ENCODE assay signal across 11 cellular contexts in genomic region chr2:96249654-96250053, GRCh38. TPM values are rescaled to one million over a fixed set of nuclear protein-coding genes. Genes with fewer than 3 reads are reported as not detected.
DNase-seq lines count a peak whose midpoint lies in the region; ATAC-seq, FAIRE-seq and TF ChIP-seq lines count a peak whose summit lies in the region.
"Had no signal": no experiment of that assay in that cellular context is flagged by ENCODE, and none has a peak within 500 bp of the region (broad histone marks: within the 10 kb centered on the region; RNA-seq: fewer than 3 reads in every experiment).

No MANE protein-coding gene starts in this region.

- FAIRE-seq in GM12892 (lab: Jason Lieb, UNC) = no peak

- POLR2A ChIA-PET in CD4-positive, alpha-beta T cell (lab: Charles Lee) = interaction anchor here (0.8 kb wide), 1 partner anchor 21 kb away, joined by 3 read pairs; no protein-coding TSS in a partner anchor

- no peak overlapping the region for H3K4me3 ChIP-seq in AG10803 (ENCODE audit: low read length)

- peak; percentile 17; the same call in 1 of the 2 replicates for TF ChIP-seq POLR2A in GM12892 (IDR thresholded peaks at IDR 0.05; ENCODE audit: low read depth, low read length)

- H3K9me3 ChIP-seq in CD4-positive, alpha-beta T cell (ENCODE audit: control insufficient read depth, low read length) = no peaks in the 10 kb centered on the region

- H3K27me3 Mint-ChIP-seq in central memory CD8-positive, alpha-beta T cell = no peaks in the 10 kb centered on the region
- no peaks in the 10 kb centered on the region for H3K27me3 Mint-ChIP-seq in nephron (ENCODE audit: low read depth)
- no peaks in the 10 kb centered on the region for H3K27me3 Mint-ChIP-seq in CD4-positive, alpha-beta T cell

- CTCF ChIA-PET in CD4-positive, alpha-beta T cell (lab: Charles Lee) = no interaction called here

- no peak overlapping the region for H3K27ac ChIP-seq in CD4-positive, alpha-beta T cell (ENCODE audit: low read depth, low read length)
- H3K27ac ChIP-seq: VCaP had no signal

- H3K4me1 Mint-ChIP-seq in central memory CD8-positive, alpha-beta T cell = peaks cover 32% of the 10 kb centered on the region
- H3K4me1 Mint-ChIP-seq in nephron = peaks cover 35% of the 10 kb centered on the region
- H3K4me1 Mint-ChIP-seq in CD4-positive, alpha-beta T cell (ENCODE audit: low read depth) = peaks cover 35% of the 10 kb centered on the region

- peak; percentile 92 for DNase-seq in AG10803 (ENCODE audit: low read depth)
- no peak for DNase-seq in GM12892 (ENCODE audit: insufficient read length)
- no peak for DNase-seq in central memory CD8-positive, alpha-beta T cell (ENCODE audit: low spot score in 2 of 2)
- no peak for DNase-seq in CD4-positive, alpha-beta T cell
- DNase-seq in hypothalamus (lab: John Stamatoyannopoulos, UW) = no peak
- DNase-seq: stimulated activated naive CD8-positive, alpha-beta T cell treated with anti-CD3 and anti-CD28 coated beads, Interleukin-15, Interleukin-2, amounts not matched to agents 100 U/mL and 50 U/mL, for 24 hours had no signal

- TF ChIP-seq CTCF in AG10803 (conservative IDR thresholded peaks at IDR 0.05; ENCODE audit: low read length) (no peak), nephron (IDR thresholded peaks at IDR 0.05; ENCODE audit: unreplicated experiment in 3 of 3) (no peak)
- no peak for TF ChIP-seq CTCF in CD4-positive, alpha-beta T cell (IDR thresholded peaks at IDR 0.05)

- peaks cover 31% of the 10 kb centered on the region for H3K36me3 Mint-ChIP-seq in central memory CD8-positive, alpha-beta T cell (ENCODE audit: insufficient read depth)
- H3K36me3 Mint-ChIP-seq in nephron (ENCODE audit: low read depth) = peaks cover 36% of the 10 kb centered on the region
- H3K36me3 Mint-ChIP-seq in CD4-positive, alpha-beta T cell (ENCODE audit: low read depth) = peaks cover 39% of the 10 kb centered on the region

- peak overlapping the region; percentile 82 for H3K27ac Mint-ChIP-seq in central memory CD8-positive, alpha-beta T cell (ENCODE audit: low read depth)
- peak overlapping the region; percentile 68 to 79 (median 74) for H3K27ac Mint-ChIP-seq in nephron
- no peak overlapping the region for H3K27ac Mint-ChIP-seq in CD4-positive, alpha-beta T cell
- H3K27ac Mint-ChIP-seq: activated T-helper 2 cell treated with anti-CD3 and anti-CD28 coated beads, Interferon-gamma antibody, Interleukin-2, Interleukin-4, amounts not matched to agents 10 μg/mL and 5 μg/mL and 100 μg/mL, durations not matched to agents 14 hours and 24 hours and 36 hours had no signal

- H3K27me3 ChIP-seq in CD4-positive, alpha-beta T cell (ENCODE audit: control insufficient read depth, insufficient read depth, low read length) = no peaks in the 10 kb centered on the region

- ATAC-seq in central memory CD8-positive, alpha-beta T cell (replicated peaks; ENCODE audit: extremely low read depth, poor library complexity, severe bottlenecking) = no peak
- ATAC-seq in HG02938 (IDR thresholded peaks at IDR 0.05; ENCODE audit: unreplicated experiment) = no peak
- ATAC-seq in CD4-positive, alpha-beta T cell (ENCODE audit: poor library complexity) = no peak
- no peak for ATAC-seq in GM18517 (IDR thresholded peaks at IDR 0.05; ENCODE audit: unreplicated experiment)
- ATAC-seq: stimulated activated naive CD8-positive, alpha-beta T cell treated with anti-CD3 and anti-CD28 coated beads, Interleukin-15, Interleukin-2, amounts not matched to agents 100 U/mL and 50 U/mL, for 24 hours had no signal

- no peak overlapping the region for H3K4me3 Mint-ChIP-seq in central memory CD8-positive, alpha-beta T cell
- H3K4me3 Mint-ChIP-seq in nephron = no peak overlapping the region
- no peak overlapping the region for H3K4me3 Mint-ChIP-seq in CD4-positive, alpha-beta T cell

- H3K9me3 Mint-ChIP-seq in central memory CD8-positive, alpha-beta T cell = no peaks in the 10 kb centered on the region
- H3K9me3 Mint-ChIP-seq in nephron = no peaks in the 10 kb centered on the region
- H3K9me3 Mint-ChIP-seq in CD4-positive, alpha-beta T cell = no peaks in the 10 kb centered on the region

- intact Hi-C loops in CD4-positive, alpha-beta T cell (cut with DNase I, micrococcal nuclease) = no loop called here

RNA-seq across cellular contexts. Expression of gene TMEM127, which starts 16.1 kb away (rescaled TPM):
- polyA plus RNA-seq in GM12892 (2012; ENCODE audit: missing spikeins) = 9.1 TPM
- total RNA-seq in CD4-positive, alpha-beta T cell = 10 to 100 TPM; 34.2 to 36.0 TPM

RNA-seq across cellular contexts. Expression of gene CIAO1, which starts 16.4 kb away (rescaled TPM):
- polyA plus RNA-seq in GM12892 (2012; ENCODE audit: missing spikeins) = 34.5 TPM
- 10 to 100 TPM; 55.4 to 55.6 TPM for total RNA-seq in CD4-positive, alpha-beta T cell

RNA-seq across cellular contexts. Expression of gene STARD7, which starts 41.0 kb away (rescaled TPM):
- polyA plus RNA-seq in GM12892 (2012; ENCODE audit: missing spikeins) = 95.5 TPM
- total RNA-seq in CD4-positive, alpha-beta T cell = 10 to 100 TPM; 57.4 to 58.6 TPM

RNA-seq across cellular contexts. Expression of gene SNRNP200, which starts 55.7 kb away (rescaled TPM):
- 79.0 TPM for polyA plus RNA-seq in GM12892 (2012; ENCODE audit: missing spikeins)
- total RNA-seq in CD4-positive, alpha-beta T cell = 100 to 1,000 TPM; 274 to 297 TPM
